8 cellular contexts compared by ENCODE assay signal in genomic region chr1:84998642-84999280, GRCh38. TPM values are rescaled to one million over a fixed set of nuclear protein-coding genes. Genes with fewer than 3 reads are reported as not detected.
DNase-seq lines count a peak whose midpoint lies in the region; ATAC-seq and TF ChIP-seq lines count a peak whose summit lies in the region.

No MANE protein-coding gene starts in this region.

- H3K4me1 ChIP-seq in PC-3 (ENCODE audit: insufficient read depth, low read length), result peaks cover 17% of the 10 kb centered on the region
- peaks cover 5% of the 10 kb centered on the region for H3K4me1 ChIP-seq in osteoblast (ENCODE audit: insufficient read depth, low read length)
- H3K4me1 ChIP-seq in esophagus squamous epithelium, result peaks cover 15 to 29% (median 16%) of the 10 kb centered on the region in 3 donors

- H3K9me3 Mint-ChIP-seq in activated naive CD8-positive, alpha-beta T cell treated with anti-CD3 and anti-CD28 coated beads, Interleukin-2, amount 50 U/mL, for 24 hours, result peaks cover 8% of the 10 kb centered on the region

- TF ChIP-seq CTCF in PC-3 (conservative IDR thresholded peaks at IDR 0.05; ENCODE audit: low read depth, low read length), result no peak
- no peak for TF ChIP-seq CTCF in osteoblast (IDR thresholded peaks at IDR 0.05; ENCODE audit: extremely low read depth, low read depth, low read length)
- no peak for TF ChIP-seq CTCF in esophagus squamous epithelium (IDR thresholded peaks at IDR 0.05)

- H3K27me3 ChIP-seq in PC-3 (ENCODE audit: low read length) (no peaks in the 10 kb centered on the region), osteoblast (ENCODE audit: insufficient read depth, low read length) (peaks cover 80% of the 10 kb centered on the region), esophagus squamous epithelium (peaks cover 0 to 76% (median 4%) of the 10 kb centered on the region in 4 donors)

- peak overlapping the region; percentile 77 for H3K4me3 ChIP-seq in PC-3 (ENCODE audit: low read length)
- peak overlapping the region; percentile 69 for H3K4me3 ChIP-seq in osteoblast (ENCODE audit: insufficient read depth, low read length)
- H3K4me3 ChIP-seq in esophagus squamous epithelium, result peak overlapping the region in 2 of 4 donors; percentile 52 to 78

- peak overlapping the region; percentile 84 for H3K4me3 Mint-ChIP-seq in activated naive CD8-positive, alpha-beta T cell treated with anti-CD3 and anti-CD28 coated beads, Interleukin-2, amount 50 U/mL, for 24 hours

- H3K79me2 ChIP-seq in PC-3 (ENCODE audit: low read length) (0 out of 2 replicates have a peak, but pooled peaks cover 3% of the 10 kb centered on the region), osteoblast (ENCODE audit: insufficient read depth, low read length) (no peaks in the 10 kb centered on the region)

- DNase-seq in PC-3, result peak; percentile 41
- peak; percentile 36 for DNase-seq in activated naive CD8-positive, alpha-beta T cell treated with anti-CD3 and anti-CD28 coated beads, Interleukin-2, amount 50 U/mL, for 24 hours
- peak; percentile 47 for DNase-seq in osteoblast (ENCODE audit: insufficient read length, low spot score, missing footprints)
- no peak for DNase-seq in GOT3 (lab: John Stamatoyannopoulos, UW)
- no peak for DNase-seq in ureter (ENCODE audit: low spot score)
- no peak for DNase-seq in esophagus squamous epithelium (lab: John Stamatoyannopoulos, UW)

- H3K4me2 ChIP-seq in PC-3 (ENCODE audit: low read length) (peak overlapping the region; percentile 88), osteoblast (ENCODE audit: insufficient read depth, low read length) (peak overlapping the region; percentile 81)

- peak; percentile 29 for ATAC-seq in GM21447 (IDR thresholded peaks at IDR 0.05; ENCODE audit: unreplicated experiment)
- no peak for ATAC-seq in PC-3
- ATAC-seq in activated naive CD8-positive, alpha-beta T cell treated with anti-CD3 and anti-CD28 coated beads, Interleukin-2, amount 50 U/mL, for 24 hours, result peak; percentile 62
- ATAC-seq in HG03095 (IDR thresholded peaks at IDR 0.05; ENCODE audit: unreplicated experiment), result no peak

- intact Hi-C loops in PC-3 (cut with micrococcal nuclease) (no loop called here), esophagus squamous epithelium (cut with DNase I) (no loop called here)

- no peaks in the 10 kb centered on the region for H3F3A ChIP-seq in PC-3 (ENCODE audit: low read length, unreplicated experiment)

- no peak for TF ChIP-seq POLR2A in esophagus squamous epithelium (IDR thresholded peaks at IDR 0.05)

- POLR2A ChIA-PET in PC-3 (lab: Charles Lee; ENCODE audit: unreplicated experiment), result interaction anchor here (0.8 kb wide), 1 partner anchor 287 kb away, joined by 5 read pairs; no protein-coding TSS in a partner anchor

- peaks cover 26% of the 10 kb centered on the region for H3K27me3 Mint-ChIP-seq in activated naive CD8-positive, alpha-beta T cell treated with anti-CD3 and anti-CD28 coated beads, Interleukin-2, amount 50 U/mL, for 24 hours

- no peaks in the 10 kb centered on the region for H3K9me2 ChIP-seq in PC-3 (replicated peaks; ENCODE audit: low read length)

- CTCF ChIA-PET in PC-3 (lab: Charles Lee), result interaction anchor here (1.3 kb wide), 1 partner anchor 54 kb away, joined by 4 read pairs; no protein-coding TSS in a partner anchor

- 32 to 50% methylated on average over 10 to 13 of the region's 14 CpGs for WGBS in esophagus squamous epithelium, 2 donors

- H3K27ac ChIP-seq in PC-3 (ENCODE audit: low read length) (no peak overlapping the region), osteoblast (ENCODE audit: low read depth, low read length) (no peak overlapping the region), esophagus squamous epithelium (no peak overlapping the region)

- H3K36me3 Mint-ChIP-seq in activated naive CD8-positive, alpha-beta T cell treated with anti-CD3 and anti-CD28 coated beads, Interleukin-2, amount 50 U/mL, for 24 hours (ENCODE audit: low read depth), result peaks cover 24% of the 10 kb centered on the region

- peaks cover 34% of the 10 kb centered on the region for H3K4me1 Mint-ChIP-seq in activated naive CD8-positive, alpha-beta T cell treated with anti-CD3 and anti-CD28 coated beads, Interleukin-2, amount 50 U/mL, for 24 hours

- H3K9ac ChIP-seq in PC-3 (ENCODE audit: low read length), result no peak overlapping the region

- BruUV-seq in PC-3 (replicated peaks; lab: Mats Ljungman, UMichigan), result no TSS peak

- H2AFZ ChIP-seq in PC-3 (ENCODE audit: low read length) (peak overlapping the region; percentile 97), osteoblast (ENCODE audit: low read length) (peak overlapping the region; percentile 76)

- H3K36me3 ChIP-seq in PC-3 (ENCODE audit: low read depth, low read length) (no peaks in the 10 kb centered on the region), osteoblast (ENCODE audit: insufficient read depth, low read length) (no peaks in the 10 kb centered on the region), esophagus squamous epithelium (no peaks in the 10 kb centered on the region)

- H4K20me1 ChIP-seq in PC-3 (ENCODE audit: low read length), result no peaks in the 10 kb centered on the region
- no peaks in the 10 kb centered on the region for H4K20me1 ChIP-seq in osteoblast (ENCODE audit: insufficient read depth, low read length)

- H3K9me3 ChIP-seq in PC-3 (ENCODE audit: low read length), result no peaks in the 10 kb centered on the region
- H3K9me3 ChIP-seq in osteoblast (ENCODE audit: low read depth, low read length), result no peaks in the 10 kb centered on the region
- no peaks in the 10 kb centered on the region for H3K9me3 ChIP-seq in esophagus squamous epithelium

- H3K27ac Mint-ChIP-seq in activated naive CD8-positive, alpha-beta T cell treated with anti-CD3 and anti-CD28 coated beads, Interleukin-2, amount 50 U/mL, for 24 hours, result peak overlapping the region; percentile 21

RNA-seq across cellular contexts. Expression of gene MCOLN2, which starts 1.8 kb away (rescaled TPM):
- total RNA-seq in PC-3 (2014; rRNA removed) (11.7 and 24.6 TPM in 2 replicates), osteoblast (0.88 and 1.8 TPM in 2 replicates), ureter (2.0 TPM), esophagus squamous epithelium (1 to 10 TPM in 2 of 4 donors, under 1 TPM in 2; 0.38 to 4.4 (median 2.4) TPM)

RNA-seq across cellular contexts. Expression of gene MCOLN3, which starts 49.5 kb away (rescaled TPM):
- total RNA-seq in PC-3 (2014; rRNA removed), result 1.2 and 2.4 TPM in 2 replicates
- 4.0 and 4.7 TPM in 2 replicates for total RNA-seq in osteoblast
- 3.2 TPM for total RNA-seq in ureter
- total RNA-seq in esophagus squamous epithelium, result 1 to 10 TPM in 1 of 4 donors, under 1 TPM in 2, not detected in 1; 0.32 to 2.3 (median 0.61) TPM

Comparison
In these comparisons a context has a peak if more than half of its experiments do, and no peak if none do; other contexts are left out.
1. ATAC-seq: peak in GM21447 (single experiment) and activated naive CD8-positive, alpha-beta T cell treated with anti-CD3 and anti-CD28 coated beads, Interleukin-2, amount 50 U/mL, for 24 hours (single experiment); none in PC-3 (single experiment) and HG03095 (single experiment).
2. DNase-seq: peak in PC-3 (single experiment), activated naive CD8-positive, alpha-beta T cell treated with anti-CD3 and anti-CD28 coated beads, Interleukin-2, amount 50 U/mL, for 24 hours (single experiment) and osteoblast (single experiment); none in GOT3 (single experiment), ureter (single experiment) and esophagus squamous epithelium (single experiment).